8 cellular contexts compared by ENCODE assay signal in genomic region chr11:110093407-110094297, GRCh38. TPM values are rescaled to one million over a fixed set of nuclear protein-coding genes. Genes with fewer than 3 reads are reported as not detected.
DNase-seq lines count a peak whose midpoint lies in the region; ATAC-seq and TF ChIP-seq lines count a peak whose summit lies in the region.

No MANE protein-coding gene starts in this region.

- POLR2A ChIA-PET in PC-9 (lab: Charles Lee; ENCODE audit: unreplicated experiment): no interaction called here

- H3K4me1 ChIP-seq in PC-9 (replicated peaks; ENCODE audit: insufficient read depth) (peaks cover 54% of the 10 kb centered on the region), breast epithelium (no peaks in the 10 kb centered on the region)

- TSS peak; percentile 51 for BruUV-seq in PC-9 (replicated peaks; lab: Mats Ljungman, UMichigan)

- CTCF ChIA-PET in PC-9 (lab: Charles Lee): interaction anchor here (0.6 to 0.7 kb wide), 4 partner anchors 83 to 334 kb away, joined by 5 to 7 read pairs (median 6); no protein-coding TSS in a partner anchor

- peaks cover 61% of the 10 kb centered on the region for H3K79me2 ChIP-seq in PC-9 (ENCODE audit: low read depth)

- H2AFZ ChIP-seq in PC-9: peak overlapping the region; percentile 88

- ATAC-seq in GM19324 (IDR thresholded peaks at IDR 0.05; ENCODE audit: low FRiP score, unreplicated experiment) (peak; percentile 21), HG03354 (IDR thresholded peaks at IDR 0.05; ENCODE audit: poor library complexity, severe bottlenecking, unreplicated experiment) (peak; percentile 24), sciatic nerve (peak; percentile 82)

- DNase-seq in Caki2 (ENCODE audit: low read depth) (peak; percentile 55), PC-9 (peak; percentile 48 to 49), breast epithelium (ENCODE audit: low spot score in 2 of 2) (peak in 1 of 2 donors; percentile 52), iPS-NIHi7 (ENCODE audit: extremely low spot score) (peak; percentile 46), sciatic nerve (ENCODE audit: low spot score) (peak; percentile 83), COLO829 (ENCODE audit: low spot score) (no peak)

- H4K20me1 ChIP-seq in PC-9 (ENCODE audit: insufficient read depth): peaks cover 3% of the 10 kb centered on the region; the same call in 1 of the 2 replicates

- no peaks in the 10 kb centered on the region for H3K27me3 ChIP-seq in PC-9 (ENCODE audit: insufficient read depth, low read depth)
- H3K27me3 ChIP-seq in breast epithelium: no peaks in the 10 kb centered on the region

- H3K9me2 ChIP-seq in PC-9 (ENCODE audit: insufficient read depth): no peaks in the 10 kb centered on the region

- peaks cover 10% of the 10 kb centered on the region for H3F3A ChIP-seq in PC-9 (ENCODE audit: insufficient read depth, low read depth)

- no peaks in the 10 kb centered on the region; the same call in 1 of the 2 replicates for H3K9me3 ChIP-seq in PC-9 (ENCODE audit: insufficient read depth, low read depth)
- no peaks in the 10 kb centered on the region for H3K9me3 ChIP-seq in breast epithelium

- H3K4me3 ChIP-seq in PC-9 (peak overlapping the region; percentile 68), breast epithelium (peak overlapping the region; percentile 69 to 81 (median 77))

- in situ Hi-C loops in Caki2 (cut with HindIII; ENCODE audit: low pct_unique_long_range_greater_than_20kb, low sequenced_read_pairs): no loop called here

- no peaks in the 10 kb centered on the region for H3K36me3 ChIP-seq in PC-9 (ENCODE audit: low read depth)
- H3K36me3 ChIP-seq in breast epithelium: no peaks in the 10 kb centered on the region

- TF ChIP-seq POLR2A in breast epithelium (IDR thresholded peaks at IDR 0.05): no peak

- peak overlapping the region; percentile 79 for H3K4me2 ChIP-seq in PC-9

- TF ChIP-seq CTCF in PC-9 (conservative IDR thresholded peaks at IDR 0.05) (no peak), breast epithelium (IDR thresholded peaks at IDR 0.05) (no peak)

- intact Hi-C loops in PC-9 (cut with micrococcal nuclease; ENCODE audit: unreplicated experiment) (loop anchor here (1.0 to 10.0 kb wide), 5 partner anchors 103 to 1344 kb away; partner anchors contain the start of gene RDX), breast epithelium (cut with DNase I; ENCODE audit: low total_unique reads) (no loop called here), sciatic nerve (cut with DNase I) (no loop called here)

- H3K27ac ChIP-seq in PC-9 (peak overlapping the region; percentile 72), breast epithelium (peak overlapping the region; percentile 91 to 99)

RNA-seq across cellular contexts. Expression of gene ZC3H12C, which starts 0.5 kb away (rescaled TPM):
- 2.1 and 3.1 TPM in 2 replicates for total RNA-seq in Caki2 (2014; rRNA removed; shearing (Covaris generic); ENCODE audit: low replicate concordance)
- total RNA-seq in PC-9 (2021): 9.3 and 12.4 TPM in 2 replicates
- total RNA-seq in breast epithelium: 10 to 100 TPM; 10.2 to 19.8 (median 13.2) TPM
- total RNA-seq in sciatic nerve: 30.4 TPM

Comparison
In these comparisons a context has a peak if more than half of its experiments do, and no peak if none do; other contexts are left out.
1. ATAC-seq: peak in every context shown above with its lines; median percentile 82 in sciatic nerve; 24 in HG03354; 21 in GM19324.